In genomic region chr9:27548055-27548741, GRCh38 we compare ENCODE assay signal across 8 cellular contexts. TPM values are rescaled to one million over a fixed set of nuclear protein-coding genes. Genes with fewer than 3 reads are reported as not detected.
DNase-seq lines count a peak whose midpoint lies in the region; ATAC-seq, FAIRE-seq and TF ChIP-seq lines count a peak whose summit lies in the region.

No MANE protein-coding gene starts in this region.

- no peaks in the 10 kb centered on the region for H3K27me3 Mint-ChIP-seq in mesothelial cell of epicardium (ENCODE audit: low read depth)
- no peaks in the 10 kb centered on the region for H3K27me3 Mint-ChIP-seq in activated CD4-positive, alpha-beta T cell treated with anti-CD3 and anti-CD28 coated beads, Interleukin-2, amount 10 ng/mL, durations not matched to agents 7 days and 5 days

- peak; percentile 64 for FAIRE-seq in colon (lab: Jason Lieb, UNC)

- TF ChIP-seq CTCF in mesothelial cell of epicardium (IDR thresholded peaks at IDR 0.05; ENCODE audit: unreplicated experiment) = peak; percentile 52

- DNase-seq in NCI-H2171 treated with DMSO at 0.1 percent for 48 hours (lab: John Stamatoyannopoulos, UW) (peak; percentile 34), NCI-H2171 (lab: John Stamatoyannopoulos, UW) (no peak), NCI-H2081 (lab: John Stamatoyannopoulos, UW) (peak; percentile 36 to 45), mesothelial cell of epicardium (ENCODE audit: low spot score in 2 of 2, unreplicated experiment in 2 of 2) (no peak)
- DNase-seq in activated CD8-positive, alpha-beta memory T cell treated with anti-CD3 and anti-CD28 coated beads for 24 hours = no peak
- no peak for DNase-seq in activated CD4-positive, alpha-beta T cell treated with anti-CD3 and anti-CD28 coated beads, Interleukin-2, amount 10 ng/mL, durations not matched to agents 7 days and 5 days

- H3K36me3 Mint-ChIP-seq in mesothelial cell of epicardium = peaks cover 19% of the 10 kb centered on the region
- H3K36me3 Mint-ChIP-seq in activated CD4-positive, alpha-beta T cell treated with anti-CD3 and anti-CD28 coated beads, Interleukin-2, amount 10 ng/mL, durations not matched to agents 7 days and 5 days (ENCODE audit: low read depth) = peaks cover 11% of the 10 kb centered on the region

- peaks cover 10% of the 10 kb centered on the region for H3K4me1 Mint-ChIP-seq in mesothelial cell of epicardium
- no peaks in the 10 kb centered on the region for H3K4me1 Mint-ChIP-seq in activated CD4-positive, alpha-beta T cell treated with anti-CD3 and anti-CD28 coated beads, Interleukin-2, amount 10 ng/mL, durations not matched to agents 7 days and 5 days

- CTCF ChIA-PET in activated CD4-positive, alpha-beta T cell treated with anti-CD3 and anti-CD28 coated beads, Interleukin-2, amount 10 ng/mL, durations not matched to agents 7 days and 5 days (lab: Charles Lee) = interaction anchor here (0.6 to 1.6 kb wide), 3 partner anchors 64 to 539 kb away, joined by 3 to 6 read pairs (median 3); no protein-coding TSS in a partner anchor

- no peak for ATAC-seq in HG03097 (IDR thresholded peaks at IDR 0.05; ENCODE audit: low FRiP score, unreplicated experiment)

- no peaks in the 10 kb centered on the region for H3K9me3 Mint-ChIP-seq in mesothelial cell of epicardium
- no peaks in the 10 kb centered on the region for H3K9me3 Mint-ChIP-seq in activated CD4-positive, alpha-beta T cell treated with anti-CD3 and anti-CD28 coated beads, Interleukin-2, amount 10 ng/mL, durations not matched to agents 7 days and 5 days

- H3K4me3 Mint-ChIP-seq in mesothelial cell of epicardium = no peak overlapping the region
- no peak overlapping the region for H3K4me3 Mint-ChIP-seq in activated CD4-positive, alpha-beta T cell treated with anti-CD3 and anti-CD28 coated beads, Interleukin-2, amount 10 ng/mL, durations not matched to agents 7 days and 5 days

- POLR2A ChIA-PET in activated CD4-positive, alpha-beta T cell treated with anti-CD3 and anti-CD28 coated beads, Interleukin-2, amount 10 ng/mL, durations not matched to agents 7 days and 5 days (lab: Charles Lee) = no interaction called here

- peak overlapping the region; percentile 50 for H3K27ac Mint-ChIP-seq in mesothelial cell of epicardium
- no peak overlapping the region for H3K27ac Mint-ChIP-seq in activated CD4-positive, alpha-beta T cell treated with anti-CD3 and anti-CD28 coated beads, Interleukin-2, amount 10 ng/mL, durations not matched to agents 7 days and 5 days

RNA-seq across cellular contexts. Expression of gene MOB3B, which starts 18.6 kb away (rescaled TPM):
- 13.6 to 14.8 TPM (median 14.6 TPM) in 3 replicates for total RNA-seq in mesothelial cell of epicardium
- under 1 TPM; 0.62 to 0.71 TPM for total RNA-seq in activated CD4-positive, alpha-beta T cell treated with anti-CD3 and anti-CD28 coated beads, Interleukin-2, amount 10 ng/mL, durations not matched to agents 7 days and 5 days

RNA-seq across cellular contexts. Expression of gene IFNK, which starts 24.1 kb away (rescaled TPM):
- not detected in 3 replicates for total RNA-seq in mesothelial cell of epicardium
- not detected for total RNA-seq in activated CD4-positive, alpha-beta T cell treated with anti-CD3 and anti-CD28 coated beads, Interleukin-2, amount 10 ng/mL, durations not matched to agents 7 days and 5 days

RNA-seq across cellular contexts. Expression of gene C9orf72, which starts 25.1 kb away (rescaled TPM):
- 22.0 to 22.9 TPM (median 22.0 TPM) in 3 replicates for total RNA-seq in mesothelial cell of epicardium
- 10 to 100 TPM; 12.9 to 13.3 TPM for total RNA-seq in activated CD4-positive, alpha-beta T cell treated with anti-CD3 and anti-CD28 coated beads, Interleukin-2, amount 10 ng/mL, durations not matched to agents 7 days and 5 days

Comparison
In these comparisons a context has a peak if more than half of its experiments do, and no peak if none do; other contexts are left out.
1. DNase-seq: peak in NCI-H2171 treated with DMSO at 0.1 percent for 48 hours (single experiment) and NCI-H2081 (2 of 2); none in NCI-H2171 (single experiment), mesothelial cell of epicardium (0 of 2), activated CD8-positive, alpha-beta memory T cell treated with anti-CD3 and anti-CD28 coated beads for 24 hours (single experiment) and activated CD4-positive, alpha-beta T cell treated with anti-CD3 and anti-CD28 coated beads, Interleukin-2, amount 10 ng/mL, durations not matched to agents 7 days and 5 days (single experiment).